In the genomic region with DNA sequence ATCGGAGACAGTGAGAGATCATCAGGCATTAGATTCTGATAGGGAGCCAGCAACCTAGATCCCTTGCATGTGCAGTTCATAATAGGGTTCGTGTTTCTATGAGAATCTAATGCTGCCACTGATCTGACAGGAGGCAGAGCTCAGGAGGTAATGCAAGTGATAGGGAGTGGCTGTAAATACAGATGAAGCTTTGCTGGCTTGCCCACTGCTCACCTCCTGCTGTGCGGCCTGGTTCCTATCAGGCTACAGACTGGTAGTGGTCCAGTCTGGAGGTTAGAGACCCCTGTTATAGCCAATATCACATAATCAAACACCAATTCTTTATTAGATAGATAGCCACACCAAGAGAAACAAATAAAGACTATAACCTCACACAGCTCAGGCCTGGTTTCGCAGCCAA, we compare ENCODE assay signal across 25 cellular contexts.
"Had no signal": no experiment of that assay in that cellular context is flagged by ENCODE, and none has a peak within 500 bp of the region (broad histone marks: within the 10 kb centered on the region; RNA-seq: fewer than 3 reads in every experiment).

No MANE protein-coding gene starts in this region.

- H3K4me2 ChIP-seq: KMS-11 had no signal

- H3K9ac ChIP-seq: KMS-11 had no signal

- H3K4me3 ChIP-seq: adrenal gland, breast epithelium had no signal

- H3K9me3 ChIP-seq: adrenal gland, breast epithelium had no signal

- H3K27me3 Mint-ChIP-seq: activated naive CD8-positive, alpha-beta T cell treated with anti-CD3 and anti-CD28 coated beads, Interleukin-2, amount 10 ng/mL, durations not matched to agents 7 days and 5 days; T-helper 17 cell had no signal

- H3K27ac ChIP-seq: adrenal gland, breast epithelium, KMS-11, WERI-Rb-1 had no signal

- H3K27me3 ChIP-seq: adrenal gland, breast epithelium had no signal

- H3K9me3 Mint-ChIP-seq: activated naive CD8-positive, alpha-beta T cell treated with anti-CD3 and anti-CD28 coated beads, Interleukin-2, amount 10 ng/mL, durations not matched to agents 7 days and 5 days had no signal

- H3K4me1 ChIP-seq: adrenal gland, breast epithelium had no signal

- H3K4me3 Mint-ChIP-seq: activated CD8-positive, alpha-beta T cell treated with anti-CD3 and anti-CD28 coated beads, Interleukin-2, amount 10 ng/mL, durations not matched to agents 7 days and 5 days; activated naive CD8-positive, alpha-beta T cell treated with anti-CD3 and anti-CD28 coated beads, Interleukin-2, amount 10 ng/mL, durations not matched to agents 7 days and 5 days; T-helper 17 cell had no signal

- H3K36me3 ChIP-seq: adrenal gland, breast epithelium, WERI-Rb-1 had no signal

- ATAC-seq: activated CD8-positive, alpha-beta T cell treated with anti-CD3 and anti-CD28 coated beads, Interleukin-2, amount 10 ng/mL, durations not matched to agents 7 days and 5 days; T-helper 17 cell had no signal

- DNase-seq: activated CD4-positive, alpha-beta T cell treated with anti-CD3 and anti-CD28 coated beads for 48 hours; activated CD4-positive, alpha-beta T cell treated with anti-CD3 and anti-CD28 coated beads, Interleukin-2, amount 50 U/mL, for 4 hours; activated CD4-positive, CD25-positive, alpha-beta regulatory T cell treated with anti-CD3 and anti-CD28 coated beads, Interleukin-2, amount 50 U/mL, for 72 hours; activated CD8-positive, alpha-beta memory T cell treated with anti-CD3 and anti-CD28 coated beads, Interleukin-2, amount 50 U/mL, for 48 hours; activated CD8-positive, alpha-beta T cell treated with anti-CD3 and anti-CD28 coated beads, Interleukin-2, amount 10 ng/mL, durations not matched to agents 7 days and 5 days; activated naive CD4-positive, alpha-beta T cell treated with anti-CD3 and anti-CD28 coated beads, Interleukin-2, amount 50 U/mL, for 16 hours; activated naive CD8-positive, alpha-beta T cell treated with anti-CD3 and anti-CD28 coated beads, Interleukin-2, amount 10 ng/mL, durations not matched to agents 7 days and 5 days; activated T-cell treated with anti-CD3 and anti-CD28 coated beads, Interleukin-2, amount 50 U/mL, for 1 hour; adrenal gland; anterior cingulate cortex; caudate nucleus; NCI-H1092; NCI-H1417; NCI-H1930; NCI-H2107; NCI-H2171 treated with DMSO at 0.1 percent for 48 hours; NCI-H226; NCI-H526; NCI-H774; SIG-M5; T-helper 17 cell; T1000; WERI-Rb-1 had no signal

- H3K27ac Mint-ChIP-seq: activated CD8-positive, alpha-beta T cell treated with anti-CD3 and anti-CD28 coated beads, Interleukin-2, amount 10 ng/mL, durations not matched to agents 7 days and 5 days; activated naive CD8-positive, alpha-beta T cell treated with anti-CD3 and anti-CD28 coated beads, Interleukin-2, amount 10 ng/mL, durations not matched to agents 7 days and 5 days; T-helper 17 cell had no signal
